In genomic region chr20:10800288-10800687, GRCh38 we compare ENCODE assay signal across 1 cellular context.
TF ChIP-seq lines count a peak whose summit lies in the region.

No MANE protein-coding gene starts in this region.

TF ChIP-seq in HepG2, 621 proteins besides CTCF, POLR2A, EP300 and RAD21 (continued from another document and continues in another):
- TF ChIP-seq NFAT5 (CRISPR knock-in tag; IDR thresholded peaks at IDR 0.05), result no peak
- no peak for TF ChIP-seq ZNF160 (CRISPR knock-in tag; IDR thresholded peaks at IDR 0.05)
- TF ChIP-seq CBX2 (IDR thresholded peaks at IDR 0.05; ENCODE audit: low read depth, low read length), result no peak
- no peak for TF ChIP-seq CBX2 (CRISPR knock-in tag; IDR thresholded peaks at IDR 0.05; ENCODE audit: low read depth)
- no peak for TF ChIP-seq TCF7L2 (IDR thresholded peaks at IDR 0.05; ENCODE audit: low read depth, low read length)
- no peak for TF ChIP-seq THAP8 (CRISPR knock-in tag; IDR thresholded peaks at IDR 0.05; ENCODE audit: borderline replicate concordance)
- TF ChIP-seq ZNF44 (CRISPR knock-in tag; IDR thresholded peaks at IDR 0.05), result no peak
- TF ChIP-seq ZNF749 (CRISPR knock-in tag; IDR thresholded peaks at IDR 0.05; ENCODE audit: borderline replicate concordance), result no peak
- peak; percentile 70 for TF ChIP-seq FOXP4 (CRISPR knock-in tag; IDR thresholded peaks at IDR 0.05)
- TF ChIP-seq NONO (IDR thresholded peaks at IDR 0.05), result no peak
- TF ChIP-seq NONO (CRISPR knock-in tag; conservative IDR thresholded peaks at IDR 0.05), result no peak
- peak; percentile 47; the same call in 1 of the 2 replicates for TF ChIP-seq THRA (CRISPR knock-in tag; IDR thresholded peaks at IDR 0.05; ENCODE audit: borderline replicate concordance)
- TF ChIP-seq HMGXB4 (CRISPR knock-in tag; IDR thresholded peaks at IDR 0.05; ENCODE audit: borderline replicate concordance in 1 of 2, low read depth in 1 of 2), result no peak
- TF ChIP-seq TFE3 (CRISPR knock-in tag; IDR thresholded peaks at IDR 0.05), result 0 out of 2 replicates have a peak, but pooled peaks have one; percentile 16
- TF ChIP-seq HDAC2 (CRISPR knock-in tag; IDR thresholded peaks at IDR 0.05), result peak; percentile 30; the same call in 1 of the 2 replicates
- no peak for TF ChIP-seq MBNL3 (CRISPR knock-in tag; conservative IDR thresholded peaks at IDR 0.05)
- no peak for TF ChIP-seq TBP (CRISPR knock-in tag; IDR thresholded peaks at IDR 0.05)
- TF ChIP-seq ZNF552 (CRISPR knock-in tag; IDR thresholded peaks at IDR 0.05; ENCODE audit: borderline replicate concordance), result no peak
- no peak for TF ChIP-seq DMTF1 (CRISPR knock-in tag; IDR thresholded peaks at IDR 0.05)
- no peak for TF ChIP-seq SP1 (IDR thresholded peaks at IDR 0.05)
- TF ChIP-seq SP1 (CRISPR knock-in tag; IDR thresholded peaks at IDR 0.05), result no peak
- no peak for TF ChIP-seq ATF7-NPFF (CRISPR knock-in tag; IDR thresholded peaks at IDR 0.05; ENCODE audit: low read depth)
- TF ChIP-seq ZFYVE20 (CRISPR knock-in tag; IDR thresholded peaks at IDR 0.05; ENCODE audit: borderline replicate concordance, low read depth), result no peak
- no peak for TF ChIP-seq CHD2 (IDR thresholded peaks at IDR 0.05; ENCODE audit: low read depth, low read length)
- no peak; the same call in 1 of the 2 replicates for TF ChIP-seq KDM3A (CRISPR knock-in tag; IDR thresholded peaks at IDR 0.05; ENCODE audit: low read depth)
- TF ChIP-seq ZNF607 (CRISPR knock-in tag; IDR thresholded peaks at IDR 0.05; ENCODE audit: borderline replicate concordance), result no peak
- TF ChIP-seq RNF2 (conservative IDR thresholded peaks at IDR 0.05; ENCODE audit: low read depth), result no peak
- 0 out of 2 replicates have a peak, but pooled peaks have one; percentile 37 for TF ChIP-seq RCOR2 (CRISPR knock-in tag; IDR thresholded peaks at IDR 0.05)
- no peak for TF ChIP-seq ZNF562 (CRISPR knock-in tag; IDR thresholded peaks at IDR 0.05; ENCODE audit: borderline replicate concordance)
- TF ChIP-seq HMG20A (CRISPR knock-in tag; IDR thresholded peaks at IDR 0.05; ENCODE audit: borderline replicate concordance), result peak; percentile 95
- peak; percentile 85; the same call in 1 of the 2 replicates for TF ChIP-seq ZNF609 (CRISPR knock-in tag; IDR thresholded peaks at IDR 0.05; ENCODE audit: borderline replicate concordance)
- TF ChIP-seq SATB2 (CRISPR knock-in tag; IDR thresholded peaks at IDR 0.05), result no peak
- TF ChIP-seq MLXIP (CRISPR knock-in tag; IDR thresholded peaks at IDR 0.05; ENCODE audit: borderline replicate concordance), result no peak
